ENCODE assay signal across 22 cellular contexts in the genomic region with DNA sequence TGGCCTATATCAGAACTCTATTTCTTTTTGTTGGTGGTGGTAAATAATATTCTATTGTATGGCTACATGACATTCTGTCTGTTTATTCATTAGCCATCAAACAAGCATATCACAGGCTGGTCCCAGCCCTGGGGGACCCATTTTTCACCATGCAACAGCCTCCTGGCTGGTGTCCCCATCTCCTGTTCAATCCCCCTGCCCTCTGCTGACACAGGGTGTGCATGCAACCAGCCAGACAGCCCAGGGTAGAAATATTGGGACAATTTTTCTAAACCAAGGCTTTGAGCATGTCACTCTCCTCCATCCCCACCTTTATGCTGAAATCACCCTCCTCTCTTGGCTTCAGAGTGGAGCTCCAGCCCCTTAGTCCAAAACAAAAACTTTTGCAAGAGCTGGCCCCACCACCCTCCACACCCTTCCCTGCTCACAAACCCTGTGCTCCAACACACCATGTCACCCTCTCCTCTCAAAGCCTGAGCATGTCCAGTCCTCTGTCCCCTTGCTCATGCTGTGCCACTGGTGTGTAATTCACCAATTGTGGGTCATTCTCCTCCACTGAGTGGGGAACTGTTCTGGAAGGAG.
"Had no signal": no experiment of that assay in that cellular context is flagged by ENCODE, and none has a peak within 500 bp of the region (broad histone marks: within the 10 kb centered on the region; RNA-seq: fewer than 3 reads in every experiment).

No MANE protein-coding gene starts in this region.

- H3K27me3 ChIP-seq: colonic mucosa had no signal

- H3K4me1 Mint-ChIP-seq: stimulated activated memory B cell treated with anti-CD40 and anti-IgM and Interleukin-4, amounts not matched to agents 10 μg/mL and 1 μg/mL and 100 μg/mL, for 72 hours had no signal

- H3K36me3 ChIP-seq: colonic mucosa, heart left ventricle, spleen, tibial artery, upper lobe of right lung had no signal

- H3K4me1 ChIP-seq: colonic mucosa, heart left ventricle, psoas muscle, spleen, tibial artery, upper lobe of right lung had no signal

- H3K36me3 Mint-ChIP-seq: naive thymus-derived CD4-positive, alpha-beta T cell; stimulated activated memory B cell treated with anti-CD40 and anti-IgM and Interleukin-4, amounts not matched to agents 10 μg/mL and 1 μg/mL and 100 μg/mL, for 72 hours had no signal

- FAIRE-seq: frontal cortex had no signal

- H3K4me3 ChIP-seq: colonic mucosa, heart left ventricle, lung, psoas muscle, spleen, tibial artery, upper lobe of right lung had no signal

- H3K27ac ChIP-seq: colonic mucosa, heart left ventricle, psoas muscle, spleen, tibial artery, upper lobe of right lung had no signal

- DNase-seq: colonic mucosa; effector CD8-positive, alpha-beta T cell; heart left ventricle; hippocampal formation; left colon; left ventricle myocardium superior; mesenchymal stem cell; naive thymus-derived CD4-positive, alpha-beta T cell; nephron progenitor cell; psoas muscle; stimulated activated CD4-positive, alpha-beta T cell treated with anti-CD3 and anti-CD28 coated beads, Interleukin-15, amount 100 ng/mL, for 24 hours; stimulated activated CD4-positive, alpha-beta T cell treated with anti-CD3 and anti-CD28 coated beads, Interleukin-1b, Interleukin-23, amount 100 ng/mL, for 48 hours; stimulated activated CD4-positive, alpha-beta T cell treated with anti-CD3 and anti-CD28 coated beads, Interleukin-4, amount 100 ng/mL, for 24 hours; tibial artery; upper lobe of right lung had no signal

- ATAC-seq: esophagus mucosa; heart left ventricle; left colon; left ventricle myocardium superior; naive thymus-derived CD4-positive, alpha-beta T cell; psoas muscle; sciatic nerve; stimulated activated memory B cell treated with anti-CD40 and anti-IgM and Interleukin-4, amounts not matched to agents 10 μg/mL and 1 μg/mL and 100 μg/mL, for 72 hours; upper lobe of right lung had no signal

- H3K27ac Mint-ChIP-seq: naive thymus-derived CD4-positive, alpha-beta T cell; nephron progenitor cell; stimulated activated memory B cell treated with anti-CD40 and anti-IgM and Interleukin-4, amounts not matched to agents 10 μg/mL and 1 μg/mL and 100 μg/mL, for 72 hours; stimulated activated naive CD8-positive, alpha-beta T cell treated with anti-CD3 and anti-CD28 coated beads, Interleukin-15, Interleukin-2, amounts not matched to agents 100 ng/mL and 50 ng/mL, for 24 hours had no signal

- H3K9me3 Mint-ChIP-seq: stimulated activated naive CD8-positive, alpha-beta T cell treated with anti-CD3 and anti-CD28 coated beads, Interleukin-15, Interleukin-2, amounts not matched to agents 100 ng/mL and 50 ng/mL, for 24 hours had no signal

- H3K9me3 ChIP-seq: colonic mucosa had no signal

- H3K4me3 Mint-ChIP-seq: naive thymus-derived CD4-positive, alpha-beta T cell; nephron progenitor cell; stimulated activated memory B cell treated with anti-CD40 and anti-IgM and Interleukin-4, amounts not matched to agents 10 μg/mL and 1 μg/mL and 100 μg/mL, for 72 hours; stimulated activated naive CD8-positive, alpha-beta T cell treated with anti-CD3 and anti-CD28 coated beads, Interleukin-15, Interleukin-2, amounts not matched to agents 100 ng/mL and 50 ng/mL, for 24 hours had no signal
